Comparison of ENCODE assay signal across 21 cellular contexts in genomic region chr1:230578621-230579020, GRCh38.
"Had no signal": no experiment of that assay in that cellular context is flagged by ENCODE, and none has a peak within 500 bp of the region (broad histone marks: within the 10 kb centered on the region; RNA-seq: fewer than 3 reads in every experiment).

No MANE protein-coding gene starts in this region.

- H3K4me1 ChIP-seq: esophagus squamous epithelium, gastroesophageal sphincter, heart left ventricle, left lung, lower lobe of right lung had no signal

- H3K27me3 ChIP-seq: hepatocyte had no signal

- ATAC-seq: esophagus mucosa; gastroesophageal sphincter; heart left ventricle; left lung; left ventricle myocardium superior; lower lobe of right lung; mucosa of descending colon; naive thymus-derived CD8-positive, alpha-beta T cell had no signal

- DNase-seq: cortex of kidney; effector CD8-positive, alpha-beta T cell; esophagus squamous epithelium; foreskin fibroblast; foreskin melanocyte; heart left ventricle; hypothalamus; immature natural killer cell; islet precursor cell; kidney; kidney glomerular epithelial cell; left lung; left ventricle myocardium superior; lower lobe of right lung; mesenchymal stem cell; mucosa of descending colon; naive B cell; naive thymus-derived CD8-positive, alpha-beta T cell had no signal

- H3K36me3 ChIP-seq: esophagus squamous epithelium, gastroesophageal sphincter, heart left ventricle, left lung, lower lobe of right lung had no signal

- H3K9me3 ChIP-seq: esophagus squamous epithelium, left lung, lower lobe of right lung, mucosa of descending colon had no signal

- H3K27ac ChIP-seq: esophagus squamous epithelium, gastroesophageal sphincter, heart left ventricle, hepatocyte, left lung, lower lobe of right lung had no signal

- H3K4me3 ChIP-seq: esophagus squamous epithelium, gastroesophageal sphincter, heart left ventricle, hepatocyte, left lung, lower lobe of right lung, mucosa of descending colon had no signal
